In genomic region chr16:26740771-26741170, GRCh38 we compare ENCODE assay signal across 23 cellular contexts.
DNase-seq lines count a peak whose midpoint lies in the region; ATAC-seq, FAIRE-seq and TF ChIP-seq lines count a peak whose summit lies in the region.
"Had no signal": no experiment of that assay in that cellular context is flagged by ENCODE, and none has a peak within 500 bp of the region (broad histone marks: within the 10 kb centered on the region; RNA-seq: fewer than 3 reads in every experiment).

No MANE protein-coding gene starts in this region.

- no peaks in the 10 kb centered on the region for H3F3A ChIP-seq in GM23338 (replicated peaks; ENCODE audit: low read depth)

- no peak overlapping the region for H3K4me3 ChIP-seq in GM23338
- H3K4me3 ChIP-seq in OCI-LY7 (ENCODE audit: low read depth, low read length, poor library complexity, severe bottlenecking), result no peak overlapping the region
- H3K4me3 ChIP-seq in H1 (ENCODE audit: extremely low read depth in 1 of 4, insufficient read depth in 2 of 4, low read depth in 3 of 4, low read length in 4 of 4), result no peak overlapping the region
- H3K4me3 ChIP-seq: A549; BLaER1 treated with 17β-estradiol and CSF1 and Interleukin-3, amounts not matched to agents 10 nM and 100 nM had no signal

- H3K9me3 ChIP-seq in OCI-LY7 (ENCODE audit: low read length) (no peaks in the 10 kb centered on the region), H1 (ENCODE audit: insufficient read depth in 2 of 2, low read depth in 1 of 2, low read length in 1 of 2) (no peaks in the 10 kb centered on the region)
- H3K9me3 ChIP-seq: A549; BLaER1 treated with 17β-estradiol and CSF1 and Interleukin-3, amounts not matched to agents 10 nM and 100 nM; Caco-2 had no signal

- POLR2A ChIA-PET in OCI-LY7 (lab: Charles Lee), result no interaction called here
- POLR2A ChIA-PET in H1 (lab: Charles Lee; ENCODE audit: partially characterized antibody), result no interaction called here

- 71% methylated on average over 2 of the region's 2 CpGs; no CpG with 5 or more reads in 1 of the 2 experiments for WGBS in H1 (ENCODE audit: extremely low coverage in 1 of 2, insufficient coverage in 1 of 2, insufficient read length in 1 of 2, insufficient replicate concordance in 2 of 2, low coverage in 1 of 2, low lambda C conversion rate in 2 of 2, missing lambda C conversion rate in 1 of 2), 2 experiments

- no peak overlapping the region for H2BK20ac ChIP-seq in H1 (ENCODE audit: low read length)

- intact Hi-C loops in OCI-LY7 (cut with micrococcal nuclease; ENCODE audit: unreplicated experiment), result no loop called here

- ATAC-seq in GM23338 (no peak), GM21825 (IDR thresholded peaks at IDR 0.05; ENCODE audit: unreplicated experiment) (no peak)
- ATAC-seq: A549; CD8-positive, alpha-beta T cell had no signal

- no peak overlapping the region for H2BK120ac ChIP-seq in H1 (replicated peaks; ENCODE audit: low read depth, low read length)

- no peak overlapping the region for H2BK5ac ChIP-seq in H1 (ENCODE audit: low read depth, low read length)

- no peaks in the 10 kb centered on the region for H3K27me3 Mint-ChIP-seq in GM23338 (ENCODE audit: insufficient read depth, low read depth, poor library complexity)

- H4K91ac ChIP-seq in H1 (replicated peaks; ENCODE audit: insufficient read length, low read length), result no peak overlapping the region

- no peak overlapping the region for H3K4me3 Mint-ChIP-seq in GM23338
- H3K4me3 Mint-ChIP-seq: B cell; CD4-positive, alpha-beta T cell; CD8-positive, alpha-beta T cell had no signal

- no peak overlapping the region for H4K5ac ChIP-seq in H1 (ENCODE audit: insufficient read length, low read depth, low read length)

- H3K27ac Mint-ChIP-seq in GM23338, result no peak overlapping the region
- H3K27ac Mint-ChIP-seq: B cell; CD4-positive, alpha-beta T cell; CD8-positive, alpha-beta T cell had no signal

- H3K4me2 ChIP-seq in GM23338, result no peak overlapping the region
- no peak overlapping the region for H3K4me2 ChIP-seq in OCI-LY7 (ENCODE audit: low read length)
- H3K4me2 ChIP-seq in H1 (ENCODE audit: insufficient read depth in 1 of 2, low read depth in 2 of 2, low read length in 2 of 2), result no peak overlapping the region
- H3K4me2 ChIP-seq: A549; BLaER1 treated with 17β-estradiol and CSF1 and Interleukin-3, amounts not matched to agents 10 nM and 100 nM had no signal

- peaks cover 12% of the 10 kb centered on the region for H3K36me3 Mint-ChIP-seq in GM23338 (ENCODE audit: low read depth)
- H3K36me3 Mint-ChIP-seq: CD8-positive, alpha-beta T cell had no signal

- no peak overlapping the region for H2BK15ac ChIP-seq in H1 (ENCODE audit: low read length)

- peaks cover 4% of the 10 kb centered on the region; the same call in 1 of the 2 replicates for H3K4me1 ChIP-seq in GM23338 (ENCODE audit: insufficient read depth)
- no peaks in the 10 kb centered on the region for H3K4me1 ChIP-seq in OCI-LY7 (ENCODE audit: insufficient read depth, low read length, poor library complexity, severe bottlenecking)
- no peaks in the 10 kb centered on the region for H3K4me1 ChIP-seq in H1 (replicated peaks in 1 of 4; ENCODE audit: control insufficient read depth in 3 of 4, insufficient read depth in 4 of 4, low read length in 3 of 4)
- H3K4me1 ChIP-seq: A549; BLaER1 treated with 17β-estradiol and CSF1 and Interleukin-3, amounts not matched to agents 10 nM and 100 nM; Caco-2 had no signal

- no peaks in the 10 kb centered on the region for H4K20me1 ChIP-seq in GM23338 (replicated peaks; ENCODE audit: insufficient read depth)
- no peaks in the 10 kb centered on the region for H4K20me1 ChIP-seq in OCI-LY7 (ENCODE audit: insufficient read depth, low read length)
- no peaks in the 10 kb centered on the region for H4K20me1 ChIP-seq in H1 (replicated peaks in 1 of 2; ENCODE audit: control insufficient read depth in 1 of 2, insufficient read depth in 2 of 2, low read length in 2 of 2)
- H4K20me1 ChIP-seq: BLaER1 treated with 17β-estradiol and CSF1 and Interleukin-3, amounts not matched to agents 10 nM and 100 nM had no signal

- H3K23me2 ChIP-seq in H1 (ENCODE audit: low read depth, low read length), result no peaks in the 10 kb centered on the region

- TF ChIP-seq EP300 in H1 (IDR thresholded peaks at IDR 0.05; ENCODE audit: borderline replicate concordance in 1 of 2, low read depth in 2 of 2, low read length in 2 of 2), result no peak

- CTCF ChIA-PET in OCI-LY7 (lab: Charles Lee; ENCODE audit: unreplicated experiment) (no interaction called here), H1 (lab: Charles Lee; ENCODE audit: partially characterized antibody) (no interaction called here)

- peaks cover 89% of the 10 kb centered on the region for H3K9me3 Mint-ChIP-seq in GM23338
- H3K9me3 Mint-ChIP-seq: CD4-positive, alpha-beta T cell; CD8-positive, alpha-beta T cell had no signal

- H3K56ac ChIP-seq in H1 (replicated peaks; ENCODE audit: insufficient read length, low read depth, low read length), result no peak overlapping the region

- no peak for TF ChIP-seq RAD21 in H1 (IDR thresholded peaks at IDR 0.05 in 1 of 2, conservative IDR thresholded peaks at IDR 0.05 in 1 of 2; ENCODE audit: low read depth in 2 of 2, low read length in 2 of 2)

- H4K8ac ChIP-seq in H1 (ENCODE audit: extremely low read depth, insufficient read depth, low read length), result no peak overlapping the region

- H3K79me1 ChIP-seq in H1 (ENCODE audit: low read depth, low read length), result no peaks in the 10 kb centered on the region

- BruUV-seq in OCI-LY7 (replicated peaks; lab: Mats Ljungman, UMichigan), result no TSS peak

- no peak overlapping the region for H3K9ac ChIP-seq in H1 (replicated peaks in 1 of 4; ENCODE audit: extremely low read depth in 1 of 4, low read depth in 3 of 4, low read length in 3 of 4)
- H3K9ac ChIP-seq: BLaER1 treated with 17β-estradiol and CSF1 and Interleukin-3, amounts not matched to agents 10 nM and 100 nM had no signal

- H3K9me2 ChIP-seq in GM23338 (ENCODE audit: insufficient read depth) (no peaks in the 10 kb centered on the region), OCI-LY7 (ENCODE audit: insufficient read depth, low read length) (no peaks in the 10 kb centered on the region)

- H3K36me3 ChIP-seq in GM23338 (ENCODE audit: insufficient read depth) (no peaks in the 10 kb centered on the region), OCI-LY7 (ENCODE audit: insufficient read depth, low read length) (no peaks in the 10 kb centered on the region), H1 (ENCODE audit: control insufficient read depth in 2 of 4, insufficient read depth in 4 of 4, low read length in 3 of 4) (no peaks in the 10 kb centered on the region)
- H3K36me3 ChIP-seq: BLaER1 treated with 17β-estradiol and CSF1 and Interleukin-3, amounts not matched to agents 10 nM and 100 nM had no signal

- H3K4me1 Mint-ChIP-seq in GM23338, result peaks cover 4% of the 10 kb centered on the region; the same call in 2 of the 3 replicates
- H3K4me1 Mint-ChIP-seq: B cell had no signal

- no peak for TF ChIP-seq CTCF in GM23338 (conservative IDR thresholded peaks at IDR 0.05; ENCODE audit: low read depth in 2 of 2)
- no peak for TF ChIP-seq CTCF in OCI-LY7 (conservative IDR thresholded peaks at IDR 0.05; ENCODE audit: low read length)
- no peak for TF ChIP-seq CTCF in H1 (IDR thresholded peaks at IDR 0.05; ENCODE audit: control extremely low read depth in 1 of 3, insufficient read depth in 1 of 3, low read depth in 1 of 3, low read length in 3 of 3)

- H3K18ac ChIP-seq in H1 (ENCODE audit: extremely low read depth, low read length), result no peak overlapping the region

- no peak overlapping the region for H2BK12ac ChIP-seq in H1 (ENCODE audit: low read depth, low read length)

- H3K27me3 ChIP-seq in GM23338 (ENCODE audit: insufficient read depth), result no peaks in the 10 kb centered on the region
- H3K27me3 ChIP-seq in H1 (replicated peaks in 1 of 4; ENCODE audit: control insufficient read depth in 3 of 4, extremely low read depth in 1 of 4, insufficient read depth in 3 of 4, low read length in 3 of 4), result no peaks in the 10 kb centered on the region; a peak in 1 of 7 replicates
- H3K27me3 ChIP-seq: BLaER1 treated with 17β-estradiol and CSF1 and Interleukin-3, amounts not matched to agents 10 nM and 100 nM had no signal

- no peaks in the 10 kb centered on the region for H3K79me2 ChIP-seq in GM23338 (replicated peaks; ENCODE audit: insufficient read depth)
- H3K79me2 ChIP-seq in OCI-LY7 (ENCODE audit: insufficient read depth, low read depth, low read length), result no peaks in the 10 kb centered on the region
- H3K79me2 ChIP-seq in H1 (ENCODE audit: control insufficient read depth in 1 of 2, insufficient read depth in 2 of 2, low read length in 2 of 2), result no peaks in the 10 kb centered on the region

- no peak for TF ChIP-seq POLR2A in H1 (IDR thresholded peaks at IDR 0.05; ENCODE audit: control extremely low read depth in 1 of 2, low read depth in 2 of 2, low read length in 2 of 2)

- H2AK5ac ChIP-seq in H1 (ENCODE audit: low read depth, low read length), result no peak overlapping the region

- H3K27ac ChIP-seq in GM23338 (ENCODE audit: low read depth) (no peak overlapping the region), OCI-LY7 (ENCODE audit: low read depth, low read length, poor library complexity, severe bottlenecking) (no peak overlapping the region), H1 (ENCODE audit: low read depth, low read length) (no peak overlapping the region)
- H3K27ac ChIP-seq: A549; BLaER1 treated with 17β-estradiol and CSF1 and Interleukin-3, amounts not matched to agents 10 nM and 100 nM; C4-2B had no signal

- H2AFZ ChIP-seq in GM23338 (0 out of 2 replicates have a peak overlapping the region, but pooled peaks have one; percentile 32), OCI-LY7 (ENCODE audit: low read length) (peak overlapping the region; percentile 22; the same call in 1 of the 2 replicates), H1 (ENCODE audit: low read length) (0 out of 2 replicates have a peak overlapping the region, but pooled peaks have one; percentile 61)

- no peak overlapping the region for H3K14ac ChIP-seq in H1 (ENCODE audit: insufficient read length)

- no peak overlapping the region for H3K4ac ChIP-seq in H1 (replicated peaks; ENCODE audit: insufficient read length, low read depth, low read length)

- FAIRE-seq in H1 (lab: Jason Lieb, UNC), result no peak
- FAIRE-seq: A549, D721Med, G401.6, GM12891, GM19239 had no signal

- no peak for DNase-seq in GM23338 (ENCODE audit: low spot score)
- DNase-seq in OCI-LY7 (ENCODE audit: low spot score), result no peak
- no peak for DNase-seq in H1 (ENCODE audit: low read depth in 1 of 2, low spot score in 2 of 2)
- DNase-seq in putamen (ENCODE audit: low spot score), result peak; percentile 80
- no peak for DNase-seq in mesenteric fat pad (ENCODE audit: low spot score)
- DNase-seq in A172 (ENCODE audit: low spot score), result no peak
- DNase-seq: 8988T; AML-193; Caco-2; Calu3; CD4-positive, alpha-beta T cell; CD8-positive, alpha-beta T cell; DMS79 treated with DMSO at 0.1 percent for 48 hours; GF-D8 had no signal

- no peak overlapping the region for H3K23ac ChIP-seq in H1 (ENCODE audit: insufficient read length)

TF ChIP-seq in GM23338, 12 proteins besides CTCF, POLR2A, EP300 and RAD21 (continues in another document):
- TF ChIP-seq STAT1 (IDR thresholded peaks at IDR 0.05; ENCODE audit: unreplicated experiment), result no peak
- TF ChIP-seq ZNF331 (CRISPR knock-in tag; IDR thresholded peaks at IDR 0.05; ENCODE audit: low read depth), result no peak

TF ChIP-seq in H1, 55 proteins besides CTCF, POLR2A, EP300 and RAD21 (continues in another document):
- TF ChIP-seq BACH1 (IDR thresholded peaks at IDR 0.05; ENCODE audit: low read length) (no peak), KDM4A (IDR thresholded peaks at IDR 0.05; ENCODE audit: low read depth, low read length, severe bottlenecking) (no peak), TCF12 (IDR thresholded peaks at IDR 0.05; ENCODE audit: low read depth, low read length) (no peak)
